30 cellular contexts compared by ENCODE assay signal in genomic region chr20:44787299-44787698, GRCh38. TPM values are rescaled to one million over a fixed set of nuclear protein-coding genes. Genes with fewer than 3 reads are reported as not detected.
"Had no signal": no experiment of that assay in that cellular context is flagged by ENCODE, and none has a peak within 500 bp of the region (broad histone marks: within the 10 kb centered on the region; RNA-seq: fewer than 3 reads in every experiment).

No MANE protein-coding gene starts in this region.

- H3K27me3 ChIP-seq: gastrocnemius medialis had no signal

- H3K36me3 ChIP-seq: esophagus squamous epithelium, gastrocnemius medialis, heart right ventricle, left lung had no signal

- FAIRE-seq: colon, endometrium, islet of Langerhans, keratinocyte had no signal

- H3K9me3 ChIP-seq: esophagus squamous epithelium, gastrocnemius medialis, heart right ventricle, left lung had no signal

- H3K4me1 ChIP-seq: esophagus squamous epithelium, heart right ventricle, left lung had no signal

- ATAC-seq: effector memory CD8-positive, alpha-beta T cell; esophagus mucosa; gastrocnemius medialis; heart right ventricle; left lung; left ventricle myocardium superior had no signal

- DNase-seq: effector CD8-positive, alpha-beta T cell; effector memory CD8-positive, alpha-beta T cell; endodermal cell; erythroblast; esophagus squamous epithelium; foreskin fibroblast; foreskin melanocyte; gastrocnemius medialis; glutamatergic neuron; head of caudate nucleus; heart right ventricle; hippocampal formation; left ventricle myocardium superior; mammary epithelial cell; mesendoderm; midbrain; naive B cell had no signal

- H3K27ac ChIP-seq: coronary artery, epithelial cell of prostate, esophagus squamous epithelium, gastrocnemius medialis, heart right ventricle, left lung had no signal

- H3K4me3 ChIP-seq: coronary artery, esophagus squamous epithelium, gastrocnemius medialis, heart right ventricle, left lung, lung had no signal

RNA-seq across cellular contexts. Expression of gene RIMS4, which starts 23.0 kb away (rescaled TPM):
- total RNA-seq: dermis microvascular lymphatic vessel endothelial cell, glomerular endothelial cell, kidney epithelial cell, myocyte had no signal
- polyA plus RNA-seq: keratinocyte, mammary epithelial cell had no signal

RNA-seq across cellular contexts. Expression of gene KCNK15, which starts 41.6 kb away (rescaled TPM):
- total RNA-seq: dermis microvascular lymphatic vessel endothelial cell, myocyte had no signal
- polyA plus RNA-seq: keratinocyte had no signal
